Comparison of ENCODE assay signal across 8 cellular contexts in genomic region chr12:57751788-57752667, GRCh38.
DNase-seq lines count a peak whose midpoint lies in the region; ATAC-seq lines count a peak whose summit lies in the region.

Gene CDK4 (minus strand): TSS chr12:57752310. CDS start chr12:57751717, 593 bp downstream.

- H3K36me3 ChIP-seq in BLaER1 treated with 17β-estradiol and CSF1 and Interleukin-3, amounts not matched to agents 10 nM and 100 nM = peaks cover 40 to 44% (median 42%) of the 10 kb centered on the region in 11 experiments

- peak within 1 kb of the TSS; percentile 86 to 98 (median 94) for H3K27ac ChIP-seq in BLaER1 treated with 17β-estradiol and CSF1 and Interleukin-3, amounts not matched to agents 10 nM and 100 nM

- DNase-seq in NCI-H748 (lab: John Stamatoyannopoulos, UW; ENCODE audit: unreplicated experiment) = peak; percentile 100
- DNase-seq in activated CD4-positive, alpha-beta T cell treated with anti-CD3 and anti-CD28 coated beads, Interleukin-2, amount 50 U/mL, for 1 hour = peak; percentile 99
- DNase-seq in dedifferentiated amniotic fluid mesenchymal stem cell (ENCODE audit: extremely low spot score) = peak; percentile 99
- DNase-seq in left kidney (ENCODE audit: low read depth, low spot score) = peak; percentile 100
- peak; percentile 97 to 98 for DNase-seq in stimulated activated CD4-positive, alpha-beta T cell treated with anti-CD3 and anti-CD28 coated beads, Interleukin-2, amount 100 ng/mL, for 24 hours

- H3K4me1 ChIP-seq in BLaER1 treated with 17β-estradiol and CSF1 and Interleukin-3, amounts not matched to agents 10 nM and 100 nM = peaks cover 43 to 63% (median 51%) of the 10 kb centered on the region in 10 experiments

- H3K9ac ChIP-seq in BLaER1 treated with 17β-estradiol and CSF1 and Interleukin-3, amounts not matched to agents 10 nM and 100 nM = peak within 1 kb of the TSS; percentile 88 to 98 (median 94)

- H3K4me3 ChIP-seq in BLaER1 treated with 17β-estradiol and CSF1 and Interleukin-3, amounts not matched to agents 10 nM and 100 nM = peak within 1 kb of the TSS; percentile 75 to 96 (median 82)

- H3K27me3 ChIP-seq in BLaER1 treated with 17β-estradiol and CSF1 and Interleukin-3, amounts not matched to agents 10 nM and 100 nM = peaks cover 20 to 43% (median 42%) of the 10 kb centered on the region in 11 experiments

- ATAC-seq in GM19351 (IDR thresholded peaks at IDR 0.05; ENCODE audit: unreplicated experiment) (peak; percentile 64), HG03521 (IDR thresholded peaks at IDR 0.05; ENCODE audit: unreplicated experiment) (peak; percentile 65)

- no peaks in the 10 kb centered on the region for H3K9me3 ChIP-seq in BLaER1 treated with 17β-estradiol and CSF1 and Interleukin-3, amounts not matched to agents 10 nM and 100 nM (replicated peaks in 1 of 11)

- peaks cover 0 to 57% (median 12%) of the 10 kb centered on the region in 11 experiments; a peak in 13 of 22 replicates for H4K20me1 ChIP-seq in BLaER1 treated with 17β-estradiol and CSF1 and Interleukin-3, amounts not matched to agents 10 nM and 100 nM

- peak within 1 kb of the TSS; percentile 87 to 99 (median 97) for H3K4me2 ChIP-seq in BLaER1 treated with 17β-estradiol and CSF1 and Interleukin-3, amounts not matched to agents 10 nM and 100 nM

Comparison
In these comparisons a context has a peak if more than half of its experiments do, and no peak if none do; other contexts are left out.
1. Peak in every context shown above with its lines: DNase-seq, ATAC-seq, H3K4me3 ChIP-seq and H3K27ac ChIP-seq.